Comparison of ENCODE assay signal across 8 cellular contexts in the genomic region with DNA sequence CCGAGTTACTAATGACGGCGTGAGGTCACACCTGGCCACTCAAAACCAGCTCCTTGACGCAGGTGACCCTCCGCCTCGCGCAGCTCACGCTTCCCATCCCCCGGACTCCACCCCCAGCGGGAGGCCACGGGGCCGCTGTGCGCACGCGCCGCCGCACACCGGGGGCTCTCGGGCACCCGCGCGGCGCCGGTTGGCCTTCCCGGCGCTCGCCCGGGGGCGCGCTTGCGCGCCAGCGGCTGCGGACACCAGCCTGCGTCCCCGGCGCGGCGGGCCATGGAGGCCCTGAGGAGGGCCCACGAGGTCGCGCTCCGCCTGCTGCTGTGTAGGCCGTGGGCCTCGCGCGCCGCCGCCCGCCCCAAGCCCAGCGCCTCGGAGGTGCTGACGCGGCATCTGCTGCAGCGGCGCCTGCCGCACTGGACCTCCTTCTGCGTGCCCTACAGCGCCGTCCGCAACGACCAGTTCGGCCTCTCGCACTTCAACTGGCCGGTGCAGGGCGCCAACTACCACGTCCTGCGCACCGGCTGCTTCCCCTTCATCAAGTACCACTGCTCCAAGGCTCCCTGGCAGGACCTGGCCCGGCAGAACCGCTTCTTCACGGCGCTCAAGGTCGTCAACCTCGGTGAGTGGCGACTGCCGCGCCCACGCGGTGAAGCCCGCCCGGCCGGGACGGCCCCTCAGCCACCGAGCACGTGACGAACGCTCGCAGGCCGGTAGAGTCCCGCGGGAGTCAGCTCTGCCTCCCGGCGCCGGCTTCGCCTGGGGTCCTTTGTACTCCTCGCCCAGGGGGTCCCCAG. TPM values are rescaled to one million over a fixed set of nuclear protein-coding genes. Genes with fewer than 3 reads are reported as not detected.
DNase-seq lines count a peak whose midpoint lies in the region; ATAC-seq and TF ChIP-seq lines count a peak whose summit lies in the region.

A gene (plus strand): TSS at position 156 of the 794 bp plus-strand sequence. CDS start 118 bp downstream, at position 274.

- H3K36me3 ChIP-seq in BJ (ENCODE audit: control insufficient read depth, insufficient read depth, low read length): no peaks in the 10 kb centered on the region
- peaks cover 0 to 5% (median 0%) of the 10 kb centered on the region in 4 donors for H3K36me3 ChIP-seq in liver (ENCODE audit: control insufficient read depth in 4 of 4, insufficient read depth in 3 of 4, low read depth in 1 of 4, low read length in 3 of 4)

- H3K4me3 ChIP-seq in BJ (ENCODE audit: low read depth, low read length) (peak within 1 kb of the TSS; percentile 70), liver (ENCODE audit: low read depth in 1 of 3, low read length in 3 of 3) (peak within 1 kb of the TSS; percentile 59 to 94 (median 85))

- CTCF ChIA-PET in BJ (lab: Yijun Ruan, JAX): interaction anchor here (0.8 to 1.9 kb wide), 2 partner anchors 13 to 64 kb away, joined by 3 to 7 read pairs; no protein-coding TSS in a partner anchor
- CTCF ChIA-PET in activated CD4-positive, alpha-beta T cell treated with anti-CD3 and anti-CD28 coated beads, Interleukin-2, amount 10 ng/mL, durations not matched to agents 7 days and 5 days (lab: Charles Lee): interaction anchor here (1.1 to 1.2 kb wide), 2 partner anchors 9 to 16 kb away, joined by 3 read pairs; no protein-coding TSS in a partner anchor

- peak within 1 kb of the TSS; percentile 91 for H3K4me3 Mint-ChIP-seq in activated CD4-positive, alpha-beta T cell treated with anti-CD3 and anti-CD28 coated beads, Interleukin-2, amount 10 ng/mL, durations not matched to agents 7 days and 5 days

- peaks cover 28% of the 10 kb centered on the region for H3K4me1 Mint-ChIP-seq in activated CD4-positive, alpha-beta T cell treated with anti-CD3 and anti-CD28 coated beads, Interleukin-2, amount 10 ng/mL, durations not matched to agents 7 days and 5 days

- H3K9me3 Mint-ChIP-seq in activated CD4-positive, alpha-beta T cell treated with anti-CD3 and anti-CD28 coated beads, Interleukin-2, amount 10 ng/mL, durations not matched to agents 7 days and 5 days: no peaks in the 10 kb centered on the region

- H3K9ac ChIP-seq in liver (ENCODE audit: low read depth in 1 of 2, low read length in 2 of 2): peak within 1 kb of the TSS; percentile 69 to 92

- POLR2A ChIA-PET in BJ (lab: Charles Lee): interaction anchor here (0.5 kb wide), 1 partner anchor 10 kb away, joined by 25 read pairs; no protein-coding TSS in a partner anchor
- POLR2A ChIA-PET in activated CD4-positive, alpha-beta T cell treated with anti-CD3 and anti-CD28 coated beads, Interleukin-2, amount 10 ng/mL, durations not matched to agents 7 days and 5 days (lab: Charles Lee): interaction anchor here (0.6 to 1.0 kb wide), 2 partner anchors 21 to 66 kb away, joined by 3 read pairs; a partner anchor contains a TSS

- H3K27ac ChIP-seq in liver (ENCODE audit: low read depth in 1 of 2, low read length in 2 of 2): peak within 1 kb of the TSS; percentile 88 to 96

- peaks cover 0 to 19% (median 7%) of the 10 kb centered on the region in 4 donors for H3K4me1 ChIP-seq in liver (ENCODE audit: control insufficient read depth in 4 of 4, insufficient read depth in 4 of 4, low read length in 3 of 4)

- TF ChIP-seq RAD21 in liver (IDR thresholded peaks at IDR 0.05): peak; percentile 2 to 3

- under 1% methylated on average over 97 of the region's 97 CpGs for WGBS in liver

- ATAC-seq in HG03342 (IDR thresholded peaks at IDR 0.05; ENCODE audit: unreplicated experiment): peak; percentile 70

- DNase-seq in BJ (ENCODE audit: low read depth) (no peak), NCI-H460 (ENCODE audit: extremely low read depth, low read depth) (peak; percentile 67), dedifferentiated amniotic fluid mesenchymal stem cell (ENCODE audit: extremely low spot score) (peak; percentile 64)
- peak; percentile 83 for DNase-seq in activated CD4-positive, alpha-beta T cell treated with anti-CD3 and anti-CD28 coated beads, Interleukin-2, amount 10 ng/mL, durations not matched to agents 7 days and 5 days
- peak; percentile 85 for DNase-seq in stimulated activated CD4-positive, alpha-beta T cell treated with anti-CD3 and anti-CD28 coated beads, Interleukin-4, amount 100 ng/mL, for 1 hour

- TF ChIP-seq CTCF in BJ (IDR thresholded peaks at IDR 0.05; ENCODE audit: insufficient read depth, low read depth, low read length) (no peak), liver (IDR thresholded peaks at IDR 0.05; ENCODE audit: low read depth, low read length, missing input control) (no peak)

- H3K27me3 Mint-ChIP-seq in activated CD4-positive, alpha-beta T cell treated with anti-CD3 and anti-CD28 coated beads, Interleukin-2, amount 10 ng/mL, durations not matched to agents 7 days and 5 days: no peaks in the 10 kb centered on the region

- H3K9me3 ChIP-seq in liver (ENCODE audit: control insufficient read depth in 4 of 4, low read length in 3 of 4): no peaks in the 10 kb centered on the region

- H3K36me3 Mint-ChIP-seq in activated CD4-positive, alpha-beta T cell treated with anti-CD3 and anti-CD28 coated beads, Interleukin-2, amount 10 ng/mL, durations not matched to agents 7 days and 5 days (ENCODE audit: low read depth): peaks cover 2% of the 10 kb centered on the region

- TF ChIP-seq POLR2A in GM19099 (IDR thresholded peaks at IDR 0.05; ENCODE audit: extremely low read depth, insufficient read length, low read depth): peak; percentile 83

- H3K27ac Mint-ChIP-seq in activated CD4-positive, alpha-beta T cell treated with anti-CD3 and anti-CD28 coated beads, Interleukin-2, amount 10 ng/mL, durations not matched to agents 7 days and 5 days: peak within 1 kb of the TSS; percentile 96

- no peaks in the 10 kb centered on the region for H3K27me3 ChIP-seq in BJ (ENCODE audit: control insufficient read depth, insufficient read depth, low read length)
- H3K27me3 ChIP-seq in liver (ENCODE audit: control insufficient read depth in 4 of 4, insufficient read depth in 4 of 4, low read length in 3 of 4): no peaks in the 10 kb centered on the region

TF ChIP-seq in liver, 16 proteins besides CTCF, POLR2A, EP300 and RAD21:
- peak; percentile 11 for TF ChIP-seq YY1 (IDR thresholded peaks at IDR 0.05)
- no peak for TF ChIP-seq NR2F2 (IDR thresholded peaks at IDR 0.05)
- TF ChIP-seq JUND (IDR thresholded peaks at IDR 0.05): no peak
- TF ChIP-seq GABPA (IDR thresholded peaks at IDR 0.05 in 1 of 2, conservative IDR thresholded peaks at IDR 0.05 in 1 of 2): no peak
- TF ChIP-seq, protein P1, sequence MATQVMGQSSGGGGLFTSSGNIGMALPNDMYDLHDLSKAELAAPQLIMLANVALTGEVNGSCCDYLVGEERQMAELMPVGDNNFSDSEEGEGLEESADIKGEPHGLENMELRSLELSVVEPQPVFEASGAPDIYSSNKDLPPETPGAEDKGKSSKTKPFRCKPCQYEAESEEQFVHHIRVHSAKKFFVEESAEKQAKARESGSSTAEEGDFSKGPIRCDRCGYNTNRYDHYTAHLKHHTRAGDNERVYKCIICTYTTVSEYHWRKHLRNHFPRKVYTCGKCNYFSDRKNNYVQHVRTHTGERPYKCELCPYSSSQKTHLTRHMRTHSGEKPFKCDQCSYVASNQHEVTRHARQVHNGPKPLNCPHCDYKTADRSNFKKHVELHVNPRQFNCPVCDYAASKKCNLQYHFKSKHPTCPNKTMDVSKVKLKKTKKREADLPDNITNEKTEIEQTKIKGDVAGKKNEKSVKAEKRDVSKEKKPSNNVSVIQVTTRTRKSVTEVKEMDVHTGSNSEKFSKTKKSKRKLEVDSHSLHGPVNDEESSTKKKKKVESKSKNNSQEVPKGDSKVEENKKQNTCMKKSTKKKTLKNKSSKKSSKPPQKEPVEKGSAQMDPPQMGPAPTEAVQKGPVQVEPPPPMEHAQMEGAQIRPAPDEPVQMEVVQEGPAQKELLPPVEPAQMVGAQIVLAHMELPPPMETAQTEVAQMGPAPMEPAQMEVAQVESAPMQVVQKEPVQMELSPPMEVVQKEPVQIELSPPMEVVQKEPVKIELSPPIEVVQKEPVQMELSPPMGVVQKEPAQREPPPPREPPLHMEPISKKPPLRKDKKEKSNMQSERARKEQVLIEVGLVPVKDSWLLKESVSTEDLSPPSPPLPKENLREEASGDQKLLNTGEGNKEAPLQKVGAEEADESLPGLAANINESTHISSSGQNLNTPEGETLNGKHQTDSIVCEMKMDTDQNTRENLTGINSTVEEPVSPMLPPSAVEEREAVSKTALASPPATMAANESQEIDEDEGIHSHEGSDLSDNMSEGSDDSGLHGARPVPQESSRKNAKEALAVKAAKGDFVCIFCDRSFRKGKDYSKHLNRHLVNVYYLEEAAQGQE (IDR thresholded peaks at IDR 0.05): no peak
- TF ChIP-seq SP1 (IDR thresholded peaks at IDR 0.05): peak; percentile 3
- TF ChIP-seq RXRA (IDR thresholded peaks at IDR 0.05): peak; percentile 1 to 6
- no peak for TF ChIP-seq HNF4G (IDR thresholded peaks at IDR 0.05)
- TF ChIP-seq EGR1 (IDR thresholded peaks at IDR 0.05; ENCODE audit: low read depth in 2 of 2): no peak
- TF ChIP-seq, protein P2, sequence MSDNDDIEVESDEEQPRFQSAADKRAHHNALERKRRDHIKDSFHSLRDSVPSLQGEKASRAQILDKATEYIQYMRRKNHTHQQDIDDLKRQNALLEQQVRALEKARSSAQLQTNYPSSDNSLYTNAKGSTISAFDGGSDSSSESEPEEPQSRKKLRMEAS (IDR thresholded peaks at IDR 0.05): no peak

RNA-seq across cellular contexts. Expression of the gene that starts here (rescaled TPM):
- polyA plus RNA-seq in BJ (2011; rRNA removed) (2.3 and 3.1 TPM in 2 replicates), liver (1 to 10 TPM; 1.4 to 5.6 TPM)
- polyA minus RNA-seq in BJ (2011; rRNA and poly(A)+ RNA removed): 1.5 and 2.1 TPM in 2 replicates
- total RNA-seq in NCI-H460 (2014; rRNA removed; shearing (Covaris generic)): 6.2 and 9.2 TPM in 2 replicates
- polyA plus RNA-seq in NCI-H460 (2014; cell fraction: nucleus; rRNA removed): 5.4 and 9.4 TPM in 2 replicates
- 1 to 10 TPM; 4.2 TPM for total RNA-seq in activated CD4-positive, alpha-beta T cell treated with anti-CD3 and anti-CD28 coated beads, Interleukin-2, amount 10 ng/mL, durations not matched to agents 7 days and 5 days
- total RNA-seq in liver: 1 to 10 TPM; 2.4 to 2.5 TPM
